In genomic region chr17:75979705-75980187, GRCh38 we compare ENCODE assay signal across 8 cellular contexts. TPM values are rescaled to one million over a fixed set of nuclear protein-coding genes. Genes with fewer than 3 reads are reported as not detected.
DNase-seq lines count a peak whose midpoint lies in the region; ATAC-seq and TF ChIP-seq lines count a peak whose summit lies in the region.

No MANE protein-coding gene starts in this region.

- CTCF ChIA-PET in activated CD8-positive, alpha-beta memory T cell treated with anti-CD3 and anti-CD28 coated beads, Interleukin-2, amount 10 ng/mL, durations not matched to agents 7 days and 5 days (lab: Charles Lee): interaction anchor here (1.2 to 1.9 kb wide), 3 partner anchors 21 to 31 kb away, joined by 3 to 5 read pairs (median 4); partner anchors contain the start of gene CDK3

- intact Hi-C loops in vagina (cut with DNase I): no loop called here

- ATAC-seq in activated CD8-positive, alpha-beta memory T cell treated with anti-CD3 and anti-CD28 coated beads, Interleukin-2, amount 10 ng/mL, durations not matched to agents 7 days and 5 days: peak; percentile 29
- ATAC-seq in GM21390 (IDR thresholded peaks at IDR 0.05; ENCODE audit: unreplicated experiment): no peak

- H3K4me3 ChIP-seq in Jurkat, Clone E6-1 (ENCODE audit: low read length): peak overlapping the region; percentile 65
- peak overlapping the region; percentile 94 for H3K4me3 ChIP-seq in choroid plexus epithelial cell (ENCODE audit: low read depth, low read length)
- H3K4me3 ChIP-seq in vagina: peak overlapping the region; percentile 87 to 92

- H3K9me3 Mint-ChIP-seq in activated CD8-positive, alpha-beta memory T cell treated with anti-CD3 and anti-CD28 coated beads, Interleukin-2, amount 10 ng/mL, durations not matched to agents 7 days and 5 days (ENCODE audit: low read depth): no peaks in the 10 kb centered on the region
- H3K9me3 Mint-ChIP-seq in mesothelial cell of epicardium: no peaks in the 10 kb centered on the region

- TF ChIP-seq POLR2A in vagina (IDR thresholded peaks at IDR 0.05): no peak

- H3K27me3 ChIP-seq in vagina: no peaks in the 10 kb centered on the region

- no peak for DNase-seq in activated CD8-positive, alpha-beta memory T cell treated with anti-CD3 and anti-CD28 coated beads, Interleukin-2, amount 10 ng/mL, durations not matched to agents 7 days and 5 days
- DNase-seq in activated CD8-positive, alpha-beta memory T cell treated with anti-CD3 and anti-CD28 coated beads, Interleukin-2, amount 50 U/mL, for 4 hours: no peak
- no peak for DNase-seq in Jurkat, Clone E6-1 (ENCODE audit: low read depth, low spot score)
- DNase-seq in choroid plexus epithelial cell (ENCODE audit: low read depth) (peak; percentile 80), mesothelial cell of epicardium (ENCODE audit: low spot score in 2 of 2, unreplicated experiment in 2 of 2) (no peak), vagina (ENCODE audit: extremely low spot score in 2 of 2) (peak in 1 of 2 donors; percentile 91), SK-N-DZ (ENCODE audit: low spot score) (no peak)

- peaks cover 8% of the 10 kb centered on the region for H3K36me3 Mint-ChIP-seq in activated CD8-positive, alpha-beta memory T cell treated with anti-CD3 and anti-CD28 coated beads, Interleukin-2, amount 10 ng/mL, durations not matched to agents 7 days and 5 days
- peaks cover 13% of the 10 kb centered on the region for H3K36me3 Mint-ChIP-seq in mesothelial cell of epicardium

- H3K27ac Mint-ChIP-seq in activated CD8-positive, alpha-beta memory T cell treated with anti-CD3 and anti-CD28 coated beads, Interleukin-2, amount 10 ng/mL, durations not matched to agents 7 days and 5 days: peak overlapping the region; percentile 99
- peak overlapping the region; percentile 100 for H3K27ac Mint-ChIP-seq in mesothelial cell of epicardium

- no peaks in the 10 kb centered on the region for H3K36me3 ChIP-seq in vagina

- peaks cover 38% of the 10 kb centered on the region for H3K4me1 Mint-ChIP-seq in activated CD8-positive, alpha-beta memory T cell treated with anti-CD3 and anti-CD28 coated beads, Interleukin-2, amount 10 ng/mL, durations not matched to agents 7 days and 5 days
- H3K4me1 Mint-ChIP-seq in mesothelial cell of epicardium: peaks cover 76% of the 10 kb centered on the region

- no peak for TF ChIP-seq CTCF in choroid plexus epithelial cell (conservative IDR thresholded peaks at IDR 0.05; ENCODE audit: low read depth, low read length)
- no peak for TF ChIP-seq CTCF in mesothelial cell of epicardium (IDR thresholded peaks at IDR 0.05; ENCODE audit: unreplicated experiment)
- TF ChIP-seq CTCF in vagina (IDR thresholded peaks at IDR 0.05): no peak

- H3K4me3 Mint-ChIP-seq in activated CD8-positive, alpha-beta memory T cell treated with anti-CD3 and anti-CD28 coated beads, Interleukin-2, amount 10 ng/mL, durations not matched to agents 7 days and 5 days: peak overlapping the region; percentile 97
- peak overlapping the region; percentile 80 for H3K4me3 Mint-ChIP-seq in mesothelial cell of epicardium

- no peaks in the 10 kb centered on the region for H3K27me3 Mint-ChIP-seq in activated CD8-positive, alpha-beta memory T cell treated with anti-CD3 and anti-CD28 coated beads, Interleukin-2, amount 10 ng/mL, durations not matched to agents 7 days and 5 days
- no peaks in the 10 kb centered on the region for H3K27me3 Mint-ChIP-seq in mesothelial cell of epicardium (ENCODE audit: low read depth)

- peaks cover 72% of the 10 kb centered on the region for H3K4me1 ChIP-seq in vagina

- no peaks in the 10 kb centered on the region for H3K9me3 ChIP-seq in vagina

- peak overlapping the region; percentile 97 for H3K27ac ChIP-seq in vagina

RNA-seq across cellular contexts. Expression of gene TEN1, which starts 0.7 kb away (rescaled TPM):
- total RNA-seq in activated CD8-positive, alpha-beta memory T cell treated with anti-CD3 and anti-CD28 coated beads, Interleukin-2, amount 10 ng/mL, durations not matched to agents 7 days and 5 days: 10 to 100 TPM; 13.3 to 15.1 TPM
- polyA plus RNA-seq in Jurkat, Clone E6-1 (2012; ENCODE audit: insufficient read depth, insufficient read length): 24.3 TPM
- total RNA-seq in mesothelial cell of epicardium: 35.5 to 39.4 TPM (median 37.5 TPM) in 3 replicates
- total RNA-seq in vagina: 10.3 TPM
- 12.9 and 21.2 TPM in 2 replicates for polyA plus RNA-seq in SK-N-DZ (2014; cell fraction: cytosol; rRNA removed)
- polyA plus RNA-seq in SK-N-DZ (2014; cell fraction: nucleus; rRNA removed): 53.0 and 79.6 TPM in 2 replicates

RNA-seq across cellular contexts. Expression of gene ACOX1, which starts 0.8 kb away (rescaled TPM):
- 10 to 100 TPM; 28.8 to 33.8 TPM for total RNA-seq in activated CD8-positive, alpha-beta memory T cell treated with anti-CD3 and anti-CD28 coated beads, Interleukin-2, amount 10 ng/mL, durations not matched to agents 7 days and 5 days
- polyA plus RNA-seq in Jurkat, Clone E6-1 (2012; ENCODE audit: insufficient read depth, insufficient read length): 22.3 TPM
- total RNA-seq in mesothelial cell of epicardium: 52.2 to 57.5 TPM (median 54.3 TPM) in 3 replicates
- 50.6 TPM for total RNA-seq in vagina
- polyA plus RNA-seq in SK-N-DZ (2014; cell fraction: cytosol; rRNA removed): 17.6 and 21.7 TPM in 2 replicates
- 8.5 and 13.7 TPM in 2 replicates for polyA plus RNA-seq in SK-N-DZ (2014; cell fraction: nucleus; rRNA removed)

RNA-seq across cellular contexts. Expression of gene CDK3, which starts 20.9 kb away (rescaled TPM):
- total RNA-seq in activated CD8-positive, alpha-beta memory T cell treated with anti-CD3 and anti-CD28 coated beads, Interleukin-2, amount 10 ng/mL, durations not matched to agents 7 days and 5 days: 1 to 10 TPM; 6.3 to 7.0 TPM
- polyA plus RNA-seq in Jurkat, Clone E6-1 (2012; ENCODE audit: insufficient read depth, insufficient read length): 5.6 TPM
- total RNA-seq in mesothelial cell of epicardium (34.7 to 36.5 TPM (median 34.9 TPM) in 3 replicates), vagina (3.2 TPM)
- polyA plus RNA-seq in SK-N-DZ (2014; cell fraction: cytosol; rRNA removed): 14.5 and 15.1 TPM in 2 replicates
- polyA plus RNA-seq in SK-N-DZ (2014; cell fraction: nucleus; rRNA removed): 83.9 and 88.1 TPM in 2 replicates

RNA-seq across cellular contexts. Expression of gene FBF1, which starts 38.9 kb away (rescaled TPM):
- total RNA-seq in activated CD8-positive, alpha-beta memory T cell treated with anti-CD3 and anti-CD28 coated beads, Interleukin-2, amount 10 ng/mL, durations not matched to agents 7 days and 5 days: 10 to 100 TPM; 26.6 to 36.7 TPM
- 30.7 TPM for polyA plus RNA-seq in Jurkat, Clone E6-1 (2012; ENCODE audit: insufficient read depth, insufficient read length)
- total RNA-seq in mesothelial cell of epicardium (22.4 to 24.6 TPM (median 23.4 TPM) in 3 replicates), vagina (13.0 TPM)
- 11.4 and 15.0 TPM in 2 replicates for polyA plus RNA-seq in SK-N-DZ (2014; cell fraction: cytosol; rRNA removed)
- 76.0 and 77.1 TPM in 2 replicates for polyA plus RNA-seq in SK-N-DZ (2014; cell fraction: nucleus; rRNA removed)

RNA-seq across cellular contexts. Expression of gene EVPL, which starts 47.4 kb away (rescaled TPM):
- total RNA-seq in activated CD8-positive, alpha-beta memory T cell treated with anti-CD3 and anti-CD28 coated beads, Interleukin-2, amount 10 ng/mL, durations not matched to agents 7 days and 5 days: under 1 TPM in 1 of 2 experiments, not detected in 1; 0.03 TPM
- 3.5 TPM for polyA plus RNA-seq in Jurkat, Clone E6-1 (2012; ENCODE audit: insufficient read depth, insufficient read length)
- 0.16 to 0.47 TPM (median 0.25 TPM) in 3 replicates for total RNA-seq in mesothelial cell of epicardium
- total RNA-seq in vagina: 115 TPM
- 0.95 and 1.2 TPM in 2 replicates for polyA plus RNA-seq in SK-N-DZ (2014; cell fraction: cytosol; rRNA removed)
- 2.9 and 3.9 TPM in 2 replicates for polyA plus RNA-seq in SK-N-DZ (2014; cell fraction: nucleus; rRNA removed)
